ENCODE assay signal across 3 cellular contexts in the genomic region with DNA sequence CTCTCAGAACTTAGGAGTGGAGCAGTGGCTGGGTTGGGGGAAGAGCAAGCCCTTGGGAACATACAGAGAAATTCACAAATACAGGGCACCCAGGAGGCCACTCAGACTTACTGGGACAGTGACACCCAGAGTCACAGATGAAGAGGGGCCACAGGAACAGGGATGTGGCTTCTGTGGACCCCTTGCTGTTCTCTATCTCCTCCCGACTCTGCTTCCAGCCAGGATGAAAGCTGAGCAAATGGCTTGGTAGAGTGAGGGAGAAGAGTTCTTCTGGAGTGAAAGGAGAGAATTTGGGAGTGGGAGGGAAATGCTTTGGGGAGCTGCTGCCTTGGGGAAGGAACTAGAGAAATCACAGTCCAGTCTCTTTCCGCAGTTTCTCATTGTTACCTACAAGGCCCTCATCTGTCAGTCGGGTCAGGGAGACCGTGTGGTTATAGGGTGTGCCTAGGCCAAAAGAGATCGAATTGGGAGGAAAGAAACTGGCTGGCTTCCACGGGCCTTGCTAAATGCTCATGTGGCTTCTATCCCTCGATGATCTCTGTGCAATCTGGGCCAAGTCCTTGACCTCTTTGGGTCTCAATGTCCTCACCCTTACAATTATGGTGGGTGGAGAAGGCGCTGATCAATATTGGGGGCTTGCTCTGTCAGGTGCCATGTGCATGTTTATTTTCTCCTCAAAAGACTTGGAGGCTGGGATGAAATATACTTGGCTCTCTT.
TF ChIP-seq lines count a peak whose summit lies in the region.

No MANE protein-coding gene starts in this region.

TF ChIP-seq in GM23338, 12 proteins besides CTCF, POLR2A, EP300 and RAD21 (continued from another document and continues in another):
- no peak for TF ChIP-seq ZNF114 (CRISPR knock-in tag; IDR thresholded peaks at IDR 0.05)
- TF ChIP-seq, protein P1, sequence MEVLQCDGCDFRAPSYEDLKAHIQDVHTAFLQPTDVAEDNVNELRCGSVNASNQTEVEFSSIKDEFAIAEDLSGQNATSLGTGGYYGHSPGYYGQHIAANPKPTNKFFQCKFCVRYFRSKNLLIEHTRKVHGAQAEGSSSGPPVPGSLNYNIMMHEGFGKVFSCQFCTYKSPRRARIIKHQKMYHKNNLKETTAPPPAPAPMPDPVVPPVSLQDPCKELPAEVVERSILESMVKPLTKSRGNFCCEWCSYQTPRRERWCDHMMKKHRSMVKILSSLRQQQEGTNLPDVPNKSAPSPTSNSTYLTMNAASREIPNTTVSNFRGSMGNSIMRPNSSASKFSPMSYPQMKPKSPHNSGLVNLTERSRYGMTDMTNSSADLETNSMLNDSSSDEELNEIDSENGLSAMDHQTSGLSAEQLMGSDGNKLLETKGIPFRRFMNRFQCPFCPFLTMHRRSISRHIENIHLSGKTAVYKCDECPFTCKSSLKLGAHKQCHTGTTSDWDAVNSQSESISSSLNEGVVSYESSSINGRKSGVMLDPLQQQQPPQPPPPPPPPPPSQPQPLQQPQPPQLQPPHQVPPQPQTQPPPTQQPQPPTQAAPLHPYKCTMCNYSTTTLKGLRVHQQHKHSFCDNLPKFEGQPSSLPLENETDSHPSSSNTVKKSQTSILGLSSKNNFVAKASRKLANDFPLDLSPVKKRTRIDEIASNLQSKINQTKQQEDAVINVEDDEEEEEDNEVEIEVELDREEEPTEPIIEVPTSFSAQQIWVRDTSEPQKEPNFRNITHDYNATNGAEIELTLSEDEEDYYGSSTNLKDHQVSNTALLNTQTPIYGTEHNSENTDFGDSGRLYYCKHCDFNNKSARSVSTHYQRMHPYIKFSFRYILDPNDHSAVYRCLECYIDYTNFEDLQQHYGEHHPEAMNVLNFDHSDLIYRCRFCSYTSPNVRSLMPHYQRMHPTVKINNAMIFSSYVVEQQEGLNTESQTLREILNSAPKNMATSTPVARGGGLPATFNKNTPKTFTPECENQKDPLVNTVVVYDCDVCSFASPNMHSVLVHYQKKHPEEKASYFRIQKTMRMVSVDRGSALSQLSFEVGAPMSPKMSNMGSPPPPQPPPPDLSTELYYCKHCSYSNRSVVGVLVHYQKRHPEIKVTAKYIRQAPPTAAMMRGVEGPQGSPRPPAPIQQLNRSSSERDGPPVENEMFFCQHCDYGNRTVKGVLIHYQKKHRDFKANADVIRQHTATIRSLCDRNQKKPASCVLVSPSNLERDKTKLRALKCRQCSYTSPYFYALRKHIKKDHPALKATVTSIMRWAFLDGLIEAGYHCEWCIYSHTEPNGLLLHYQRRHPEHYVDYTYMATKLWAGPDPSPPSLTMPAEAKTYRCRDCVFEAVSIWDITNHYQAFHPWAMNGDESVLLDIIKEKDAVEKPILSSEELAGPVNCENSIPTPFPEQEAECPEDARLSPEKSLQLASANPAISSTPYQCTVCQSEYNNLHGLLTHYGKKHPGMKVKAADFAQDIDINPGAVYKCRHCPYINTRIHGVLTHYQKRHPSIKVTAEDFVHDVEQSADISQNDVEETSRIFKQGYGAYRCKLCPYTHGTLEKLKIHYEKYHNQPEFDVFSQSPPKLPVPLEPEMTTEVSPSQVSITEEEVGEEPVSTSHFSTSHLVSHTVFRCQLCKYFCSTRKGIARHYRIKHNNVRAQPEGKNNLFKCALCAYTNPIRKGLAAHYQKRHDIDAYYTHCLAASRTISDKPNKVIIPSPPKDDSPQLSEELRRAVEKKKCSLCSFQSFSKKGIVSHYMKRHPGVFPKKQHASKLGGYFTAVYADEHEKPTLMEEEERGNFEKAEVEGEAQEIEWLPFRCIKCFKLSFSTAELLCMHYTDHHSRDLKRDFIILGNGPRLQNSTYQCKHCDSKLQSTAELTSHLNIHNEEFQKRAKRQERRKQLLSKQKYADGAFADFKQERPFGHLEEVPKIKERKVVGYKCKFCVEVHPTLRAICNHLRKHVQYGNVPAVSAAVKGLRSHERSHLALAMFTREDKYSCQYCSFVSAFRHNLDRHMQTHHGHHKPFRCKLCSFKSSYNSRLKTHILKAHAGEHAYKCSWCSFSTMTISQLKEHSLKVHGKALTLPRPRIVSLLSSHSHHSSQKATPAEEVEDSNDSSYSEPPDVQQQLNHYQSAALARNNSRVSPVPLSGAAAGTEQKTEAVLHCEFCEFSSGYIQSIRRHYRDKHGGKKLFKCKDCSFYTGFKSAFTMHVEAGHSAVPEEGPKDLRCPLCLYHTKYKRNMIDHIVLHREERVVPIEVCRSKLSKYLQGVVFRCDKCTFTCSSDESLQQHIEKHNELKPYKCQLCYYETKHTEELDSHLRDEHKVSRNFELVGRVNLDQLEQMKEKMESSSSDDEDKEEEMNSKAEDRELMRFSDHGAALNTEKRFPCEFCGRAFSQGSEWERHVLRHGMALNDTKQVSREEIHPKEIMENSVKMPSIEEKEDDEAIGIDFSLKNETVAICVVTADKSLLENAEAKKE (CRISPR knock-in tag; IDR thresholded peaks at IDR 0.05) = no peak

TF ChIP-seq in WTC11, 78 proteins besides CTCF, POLR2A, EP300 and RAD21:
- TF ChIP-seq, protein P2, sequence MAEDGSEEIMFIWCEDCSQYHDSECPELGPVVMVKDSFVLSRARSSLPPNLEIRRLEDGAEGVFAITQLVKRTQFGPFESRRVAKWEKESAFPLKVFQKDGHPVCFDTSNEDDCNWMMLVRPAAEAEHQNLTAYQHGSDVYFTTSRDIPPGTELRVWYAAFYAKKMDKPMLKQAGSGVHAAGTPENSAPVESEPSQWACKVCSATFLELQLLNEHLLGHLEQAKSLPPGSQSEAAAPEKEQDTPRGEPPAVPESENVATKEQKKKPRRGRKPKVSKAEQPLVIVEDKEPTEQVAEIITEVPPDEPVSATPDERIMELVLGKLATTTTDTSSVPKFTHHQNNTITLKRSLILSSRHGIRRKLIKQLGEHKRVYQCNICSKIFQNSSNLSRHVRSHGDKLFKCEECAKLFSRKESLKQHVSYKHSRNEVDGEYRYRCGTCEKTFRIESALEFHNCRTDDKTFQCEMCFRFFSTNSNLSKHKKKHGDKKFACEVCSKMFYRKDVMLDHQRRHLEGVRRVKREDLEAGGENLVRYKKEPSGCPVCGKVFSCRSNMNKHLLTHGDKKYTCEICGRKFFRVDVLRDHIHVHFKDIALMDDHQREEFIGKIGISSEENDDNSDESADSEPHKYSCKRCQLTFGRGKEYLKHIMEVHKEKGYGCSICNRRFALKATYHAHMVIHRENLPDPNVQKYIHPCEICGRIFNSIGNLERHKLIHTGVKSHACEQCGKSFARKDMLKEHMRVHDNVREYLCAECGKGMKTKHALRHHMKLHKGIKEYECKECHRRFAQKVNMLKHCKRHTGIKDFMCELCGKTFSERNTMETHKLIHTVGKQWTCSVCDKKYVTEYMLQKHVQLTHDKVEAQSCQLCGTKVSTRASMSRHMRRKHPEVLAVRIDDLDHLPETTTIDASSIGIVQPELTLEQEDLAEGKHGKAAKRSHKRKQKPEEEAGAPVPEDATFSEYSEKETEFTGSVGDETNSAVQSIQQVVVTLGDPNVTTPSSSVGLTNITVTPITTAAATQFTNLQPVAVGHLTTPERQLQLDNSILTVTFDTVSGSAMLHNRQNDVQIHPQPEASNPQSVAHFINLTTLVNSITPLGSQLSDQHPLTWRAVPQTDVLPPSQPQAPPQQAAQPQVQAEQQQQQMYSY (CRISPR knock-in tag; IDR thresholded peaks at IDR 0.05) = 0 out of 2 replicates have a peak, but pooled peaks have one; percentile 25
- TF ChIP-seq, protein P3, sequence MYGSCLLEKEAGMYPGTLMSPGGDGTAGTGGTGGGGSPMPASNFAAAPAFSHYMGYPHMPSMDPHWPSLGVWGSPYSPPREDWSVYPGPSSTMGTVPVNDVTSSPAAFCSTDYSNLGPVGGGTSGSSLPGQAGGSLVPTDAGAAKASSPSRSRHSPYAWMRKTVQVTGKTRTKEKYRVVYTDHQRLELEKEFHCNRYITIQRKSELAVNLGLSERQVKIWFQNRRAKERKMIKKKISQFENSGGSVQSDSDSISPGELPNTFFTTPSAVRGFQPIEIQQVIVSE (CRISPR knock-in tag; IDR thresholded peaks at IDR 0.05; ENCODE audit: borderline replicate concordance) = no peak
- TF ChIP-seq OVOL2 (CRISPR knock-in tag; IDR thresholded peaks at IDR 0.05; ENCODE audit: borderline replicate concordance) = no peak

TF ChIP-seq in liver, 16 proteins besides CTCF, POLR2A, EP300 and RAD21 (continued from another document):
- TF ChIP-seq, protein P4, sequence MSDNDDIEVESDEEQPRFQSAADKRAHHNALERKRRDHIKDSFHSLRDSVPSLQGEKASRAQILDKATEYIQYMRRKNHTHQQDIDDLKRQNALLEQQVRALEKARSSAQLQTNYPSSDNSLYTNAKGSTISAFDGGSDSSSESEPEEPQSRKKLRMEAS (IDR thresholded peaks at IDR 0.05) = peak; percentile 67
- peak; percentile 55 for TF ChIP-seq YY1 (IDR thresholded peaks at IDR 0.05)
- peak in 1 of 2 donors; percentile 35 for TF ChIP-seq JUND (IDR thresholded peaks at IDR 0.05)
- TF ChIP-seq NR2F2 (IDR thresholded peaks at IDR 0.05) = peak; percentile 58
- peak; percentile 62 to 75 for TF ChIP-seq HNF4A (conservative IDR thresholded peaks at IDR 0.05)
